Comparison of ENCODE assay signal across 18 cellular contexts in genomic region chr1:109208847-109209463, GRCh38. TPM values are rescaled to one million over a fixed set of nuclear protein-coding genes. Genes with fewer than 3 reads are reported as not detected.
DNase-seq lines count a peak whose midpoint lies in the region; ATAC-seq and TF ChIP-seq lines count a peak whose summit lies in the region.
"Had no signal": no experiment of that assay in that cellular context is flagged by ENCODE, and none has a peak within 500 bp of the region (broad histone marks: within the 10 kb centered on the region; RNA-seq: fewer than 3 reads in every experiment).

No MANE protein-coding gene starts in this region.

- DNase-seq in A172 (ENCODE audit: low spot score) (peak; percentile 43), NCI-H748 (lab: John Stamatoyannopoulos, UW; ENCODE audit: unreplicated experiment) (peak; percentile 55), coronary artery (ENCODE audit: low spot score) (no peak), hippocampal formation (lab: John Stamatoyannopoulos, UW) (no peak), NCI-H128 (lab: John Stamatoyannopoulos, UW; ENCODE audit: unreplicated experiment) (no peak), MM.1S (no peak)
- DNase-seq: activated CD4-positive, alpha-beta T cell treated with anti-CD3 and anti-CD28 coated beads for 1 hour; activated CD8-positive, alpha-beta memory T cell treated with anti-CD3 and anti-CD28 coated beads, Interleukin-2, amount 50 U/mL, for 4 hours; activated naive CD4-positive, alpha-beta T cell treated with anti-CD3 and anti-CD28 coated beads, Interleukin-2, amount 10 ng/mL, durations not matched to agents 7 days and 5 days; erythroblast; GOT3; NCI-H446; nephron progenitor cell; PC-9; stimulated activated CD4-positive, alpha-beta T cell treated with anti-CD3 and anti-CD28 coated beads, Interleukin-4, amount 100 ng/mL, for 1 hour; T-helper 17 cell had no signal

- no peak overlapping the region for H2AFZ ChIP-seq in MM.1S (ENCODE audit: low read length)
- H2AFZ ChIP-seq: PC-9 had no signal

- H3K9ac ChIP-seq in mucosa of stomach (ENCODE audit: low read length) (peak overlapping the region; percentile 41), MM.1S (ENCODE audit: low read length) (no peak overlapping the region)

- no peak for TF ChIP-seq CTCF in coronary artery (IDR thresholded peaks at IDR 0.05)
- no peak for TF ChIP-seq CTCF in MM.1S (IDR thresholded peaks at IDR 0.05; ENCODE audit: low read length)

- peaks cover 3% of the 10 kb centered on the region for H3K79me2 ChIP-seq in MM.1S (ENCODE audit: low read length)

- H3K27me3 ChIP-seq in mucosa of stomach (ENCODE audit: control insufficient read depth, insufficient read depth, low read length) (no peaks in the 10 kb centered on the region), MM.1S (replicated peaks; ENCODE audit: insufficient read depth, low read length) (no peaks in the 10 kb centered on the region)

- H3K4me1 ChIP-seq in mucosa of stomach (ENCODE audit: control insufficient read depth, insufficient read depth, low read length) (peaks cover 10% of the 10 kb centered on the region), MM.1S (ENCODE audit: low read length) (no peaks in the 10 kb centered on the region)

- ATAC-seq in HG02610 (IDR thresholded peaks at IDR 0.05; ENCODE audit: unreplicated experiment) = no peak
- ATAC-seq: T-helper 17 cell had no signal

- no peaks in the 10 kb centered on the region for H3F3A ChIP-seq in MM.1S (ENCODE audit: insufficient read depth, low read length)

- no peaks in the 10 kb centered on the region for H4K20me1 ChIP-seq in MM.1S (ENCODE audit: insufficient read depth, low read length)

- no peaks in the 10 kb centered on the region for H3K9me2 ChIP-seq in MM.1S (replicated peaks; ENCODE audit: insufficient read depth, low read length)

- H3K36me3 ChIP-seq in mucosa of stomach (ENCODE audit: control insufficient read depth, insufficient read depth, low read length) (no peaks in the 10 kb centered on the region), MM.1S (replicated peaks; ENCODE audit: insufficient read depth, low read length) (no peaks in the 10 kb centered on the region)

- H3K4me3 ChIP-seq in coronary artery = peak overlapping the region; percentile 61
- no peak overlapping the region for H3K4me3 ChIP-seq in mucosa of stomach (ENCODE audit: low read length)
- no peak overlapping the region for H3K4me3 ChIP-seq in MM.1S (ENCODE audit: low read length)
- H3K4me3 ChIP-seq: PC-9 had no signal

- H3K27ac ChIP-seq in coronary artery (peak overlapping the region in 1 of 2 donors; percentile 15), MM.1S (ENCODE audit: low read length) (no peak overlapping the region)
- H3K27ac ChIP-seq: PC-9 had no signal

- H3K4me2 ChIP-seq in MM.1S (ENCODE audit: low read depth, low read length) = no peak overlapping the region
- H3K4me2 ChIP-seq: PC-9 had no signal

- H3K9me3 ChIP-seq in mucosa of stomach (ENCODE audit: control insufficient read depth, low read length) (no peaks in the 10 kb centered on the region), MM.1S (replicated peaks; ENCODE audit: insufficient read depth, low read length) (no peaks in the 10 kb centered on the region)

RNA-seq across cellular contexts. Expression of gene SARS1, which starts 4.8 kb away (rescaled TPM):
- 224 and 232 TPM in 2 replicates for total RNA-seq in A172 (2014; rRNA removed; shearing (Covaris generic))

RNA-seq across cellular contexts. Expression of gene CELSR2, which starts 40.4 kb away (rescaled TPM):
- total RNA-seq in A172 (2014; rRNA removed; shearing (Covaris generic)) = 10.3 and 14.9 TPM in 2 replicates

Comparison
In these comparisons a context has a peak if more than half of its experiments do, and no peak if none do; other contexts are left out.
1. DNase-seq: peak in A172 (single experiment) and NCI-H748 (single experiment); none in coronary artery (single experiment), hippocampal formation (0 of 2), NCI-H128 (single experiment) and MM.1S (single experiment).